Comparison of ENCODE assay signal across 1 cellular context in the genomic region with DNA sequence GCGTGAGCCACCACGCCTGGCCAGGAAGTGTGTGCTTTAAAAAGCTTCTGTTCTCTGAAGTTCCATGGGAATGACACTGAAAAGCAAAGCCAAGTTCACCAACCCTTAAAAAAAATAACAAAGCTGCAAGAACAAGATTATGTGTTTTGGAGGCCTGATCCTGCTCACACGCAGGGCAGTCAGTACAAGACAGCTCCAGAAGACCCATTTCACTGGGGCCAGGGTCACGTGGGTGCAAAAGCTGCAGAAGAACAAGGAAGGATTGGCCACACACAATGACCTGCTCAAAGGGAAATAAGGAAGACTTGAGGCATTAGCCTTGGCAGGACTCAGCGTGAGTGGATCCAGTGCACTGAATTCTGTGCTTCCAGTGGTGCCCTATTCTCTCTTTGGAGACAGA.
TF ChIP-seq lines count a peak whose summit lies in the region.

No MANE protein-coding gene starts in this region.

TF ChIP-seq in liver, 16 proteins besides CTCF, POLR2A, EP300 and RAD21 (continued from another document):
- TF ChIP-seq, protein P1, sequence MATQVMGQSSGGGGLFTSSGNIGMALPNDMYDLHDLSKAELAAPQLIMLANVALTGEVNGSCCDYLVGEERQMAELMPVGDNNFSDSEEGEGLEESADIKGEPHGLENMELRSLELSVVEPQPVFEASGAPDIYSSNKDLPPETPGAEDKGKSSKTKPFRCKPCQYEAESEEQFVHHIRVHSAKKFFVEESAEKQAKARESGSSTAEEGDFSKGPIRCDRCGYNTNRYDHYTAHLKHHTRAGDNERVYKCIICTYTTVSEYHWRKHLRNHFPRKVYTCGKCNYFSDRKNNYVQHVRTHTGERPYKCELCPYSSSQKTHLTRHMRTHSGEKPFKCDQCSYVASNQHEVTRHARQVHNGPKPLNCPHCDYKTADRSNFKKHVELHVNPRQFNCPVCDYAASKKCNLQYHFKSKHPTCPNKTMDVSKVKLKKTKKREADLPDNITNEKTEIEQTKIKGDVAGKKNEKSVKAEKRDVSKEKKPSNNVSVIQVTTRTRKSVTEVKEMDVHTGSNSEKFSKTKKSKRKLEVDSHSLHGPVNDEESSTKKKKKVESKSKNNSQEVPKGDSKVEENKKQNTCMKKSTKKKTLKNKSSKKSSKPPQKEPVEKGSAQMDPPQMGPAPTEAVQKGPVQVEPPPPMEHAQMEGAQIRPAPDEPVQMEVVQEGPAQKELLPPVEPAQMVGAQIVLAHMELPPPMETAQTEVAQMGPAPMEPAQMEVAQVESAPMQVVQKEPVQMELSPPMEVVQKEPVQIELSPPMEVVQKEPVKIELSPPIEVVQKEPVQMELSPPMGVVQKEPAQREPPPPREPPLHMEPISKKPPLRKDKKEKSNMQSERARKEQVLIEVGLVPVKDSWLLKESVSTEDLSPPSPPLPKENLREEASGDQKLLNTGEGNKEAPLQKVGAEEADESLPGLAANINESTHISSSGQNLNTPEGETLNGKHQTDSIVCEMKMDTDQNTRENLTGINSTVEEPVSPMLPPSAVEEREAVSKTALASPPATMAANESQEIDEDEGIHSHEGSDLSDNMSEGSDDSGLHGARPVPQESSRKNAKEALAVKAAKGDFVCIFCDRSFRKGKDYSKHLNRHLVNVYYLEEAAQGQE (IDR thresholded peaks at IDR 0.05), result no peak
- TF ChIP-seq, protein P2, sequence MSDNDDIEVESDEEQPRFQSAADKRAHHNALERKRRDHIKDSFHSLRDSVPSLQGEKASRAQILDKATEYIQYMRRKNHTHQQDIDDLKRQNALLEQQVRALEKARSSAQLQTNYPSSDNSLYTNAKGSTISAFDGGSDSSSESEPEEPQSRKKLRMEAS (IDR thresholded peaks at IDR 0.05), result no peak
- no peak for TF ChIP-seq JUND (IDR thresholded peaks at IDR 0.05)
- no peak for TF ChIP-seq SP1 (IDR thresholded peaks at IDR 0.05)
- TF ChIP-seq NR2F2 (IDR thresholded peaks at IDR 0.05), result peak; percentile 38
